Comparison of ENCODE assay signal across 8 cellular contexts in genomic region chr6:291697-292505, GRCh38. TPM values are rescaled to one million over a fixed set of nuclear protein-coding genes. Genes with fewer than 3 reads are reported as not detected.
DNase-seq lines count a peak whose midpoint lies in the region; ATAC-seq and TF ChIP-seq lines count a peak whose summit lies in the region.

Gene DUSP22 (plus strand): TSS chr6:292487. CDS start chr6:292540, 53 bp downstream.

- peak within 1 kb of the TSS; percentile 95 for H3K4me2 ChIP-seq in OCI-LY7 (ENCODE audit: low read length)

- intact Hi-C loops in OCI-LY7 (cut with micrococcal nuclease; ENCODE audit: unreplicated experiment) (loop anchor here (1.0 to 2.0 kb wide), 4 partner anchors 33 to 99 kb away; partner anchors contain the start of gene IRF4), head of caudate nucleus (cut with DNase I) (no loop called here), posterior vena cava (cut with DNase I) (no loop called here), upper lobe of right lung (cut with DNase I) (no loop called here)

- H3K27ac Mint-ChIP-seq in HFFc6 = peak within 1 kb of the TSS; percentile 77

- H3K36me3 Mint-ChIP-seq in HFFc6 (ENCODE audit: low read depth) = no peaks in the 10 kb centered on the region

- H4K20me1 ChIP-seq in OCI-LY7 (ENCODE audit: insufficient read depth, low read length) = no peaks in the 10 kb centered on the region

- POLR2A ChIA-PET in OCI-LY7 (lab: Charles Lee) = interaction anchor here (0.8 to 2.5 kb wide), 11 partner anchors 14 to 94 kb away, joined by 3 to 28 read pairs (median 10); no protein-coding TSS in a partner anchor

- H3K4me1 ChIP-seq in OCI-LY7 (ENCODE audit: insufficient read depth, low read length, poor library complexity, severe bottlenecking) = peaks cover 65% of the 10 kb centered on the region
- peaks cover 46% of the 10 kb centered on the region for H3K4me1 ChIP-seq in upper lobe of right lung

- H3K4me3 ChIP-seq in GM08714 (ENCODE audit: low read length) (peak within 1 kb of the TSS; percentile 99), OCI-LY7 (ENCODE audit: low read depth, low read length, poor library complexity, severe bottlenecking) (peak within 1 kb of the TSS; percentile 80), upper lobe of right lung (peak within 1 kb of the TSS; percentile 73)

- CTCF ChIA-PET in OCI-LY7 (lab: Charles Lee; ENCODE audit: unreplicated experiment) = interaction anchor here (0.6 kb wide), 1 partner anchor 25 kb away, joined by 3 read pairs; no protein-coding TSS in a partner anchor

- ATAC-seq in upper lobe of right lung = peak; percentile 91

- H3K4me3 Mint-ChIP-seq in HFFc6 = peak within 1 kb of the TSS; percentile 93

- H3K79me2 ChIP-seq in OCI-LY7 (ENCODE audit: insufficient read depth, low read depth, low read length) = peaks cover 42% of the 10 kb centered on the region

- H3K9me3 Mint-ChIP-seq in HFFc6 = peaks cover 15% of the 10 kb centered on the region

- H3K36me3 ChIP-seq in OCI-LY7 (ENCODE audit: insufficient read depth, low read length) (no peaks in the 10 kb centered on the region), upper lobe of right lung (no peaks in the 10 kb centered on the region)

- H3K9me2 ChIP-seq in OCI-LY7 (ENCODE audit: insufficient read depth, low read length) = no peaks in the 10 kb centered on the region

- H3K9me3 ChIP-seq in OCI-LY7 (ENCODE audit: low read length) (no peaks in the 10 kb centered on the region), upper lobe of right lung (no peaks in the 10 kb centered on the region)

- no peak for TF ChIP-seq CTCF in HFFc6 (IDR thresholded peaks at IDR 0.05)
- TF ChIP-seq CTCF in OCI-LY7 (conservative IDR thresholded peaks at IDR 0.05; ENCODE audit: low read length) = no peak
- no peak for TF ChIP-seq CTCF in upper lobe of right lung (IDR thresholded peaks at IDR 0.05)

- H3K27me3 Mint-ChIP-seq in HFFc6 (ENCODE audit: insufficient read depth) = peaks cover 10% of the 10 kb centered on the region

- peaks cover 15% of the 10 kb centered on the region for H3K4me1 Mint-ChIP-seq in HFFc6 (ENCODE audit: low read depth)

- H3K27me3 ChIP-seq in upper lobe of right lung = no peaks in the 10 kb centered on the region

- H3K27ac ChIP-seq in OCI-LY7 (ENCODE audit: low read depth, low read length, poor library complexity, severe bottlenecking) (peak within 1 kb of the TSS; percentile 88), upper lobe of right lung (peak within 1 kb of the TSS; percentile 99)

- peak; percentile 71 for DNase-seq in HFFc6
- peak; percentile 87 for DNase-seq in OCI-LY7 (ENCODE audit: low spot score)
- peak; percentile 79 for DNase-seq in activated naive CD4-positive, alpha-beta T cell treated with anti-CD3 and anti-CD28 coated beads, Interleukin-2, amount 50 U/mL, for 16 hours
- DNase-seq in head of caudate nucleus = peak; percentile 59 to 92 (median 82)
- peak; percentile 97 for DNase-seq in posterior vena cava (ENCODE audit: low spot score)
- DNase-seq in upper lobe of right lung = peak; percentile 96
- no peak for DNase-seq in NCI-H526 (lab: John Stamatoyannopoulos, UW)

- BruUV-seq in OCI-LY7 (replicated peaks; lab: Mats Ljungman, UMichigan) = no TSS peak

- peak within 1 kb of the TSS; percentile 20 for H2AFZ ChIP-seq in OCI-LY7 (ENCODE audit: low read length)

RNA-seq across cellular contexts. Expression of gene DUSP22, which starts in this region (rescaled TPM):
- total RNA-seq in HFFc6 (2021; fragmentation: NEBNext Ultra II Directional; extraction: Animal tissue kit (Norgen Biotek cat#: 25700)) = 10 to 100 TPM in 2 of 6 experiments, 1 to 10 TPM in 4; 6.8 to 11.9 (median 9.2) TPM
- total RNA-seq in OCI-LY7 (2014; rRNA removed; shearing (Covaris generic)) = 133 and 149 TPM in 2 replicates
- 171 and 215 TPM in 2 replicates for total RNA-seq in OCI-LY7 (2022)
- 10 to 100 TPM; 45.7 to 51.8 TPM for total RNA-seq in posterior vena cava
- total RNA-seq in upper lobe of right lung = 61.2 TPM

Comparison
In these comparisons a context has a peak if more than half of its experiments do, and no peak if none do; other contexts are left out.
1. DNase-seq: peak in HFFc6 (single experiment), OCI-LY7 (single experiment), activated naive CD4-positive, alpha-beta T cell treated with anti-CD3 and anti-CD28 coated beads, Interleukin-2, amount 50 U/mL, for 16 hours (single experiment), head of caudate nucleus (42 of 42), posterior vena cava (single experiment) and upper lobe of right lung (single experiment); none in NCI-H526 (0 of 2).
2. Peak in every context shown above with its lines, with median percentiles within 50 percentile points of each other: H3K4me3 ChIP-seq.